In the genomic region with DNA sequence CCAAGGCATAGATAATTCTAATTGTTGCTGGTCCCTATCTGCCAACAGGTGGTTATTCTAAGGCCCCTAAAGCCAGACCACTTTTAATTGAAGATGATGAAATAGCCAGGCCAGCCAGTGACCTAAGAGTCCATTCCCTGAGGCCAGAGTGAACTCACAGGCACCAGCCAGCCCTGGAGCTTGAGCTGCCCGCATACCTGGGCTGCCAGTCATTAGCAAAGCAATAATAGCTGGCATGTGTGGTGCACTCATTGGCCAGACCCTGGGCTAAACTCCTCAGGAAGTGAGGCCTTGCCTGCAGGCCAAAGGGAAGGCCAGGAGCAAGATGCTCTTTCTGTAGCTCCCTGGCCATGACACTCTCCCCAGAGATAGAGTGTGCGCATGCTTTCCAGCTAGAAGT, we compare ENCODE assay signal across 14 cellular contexts.
A peak's percentile ranks its signal among the peaks of the same experiment; 100 is the strongest.
DNase-seq lines count a peak whose midpoint lies in the region; ATAC-seq and TF ChIP-seq lines count a peak whose summit lies in the region.
"Had no signal": no experiment of that assay in that cellular context is flagged by ENCODE, and none has a peak within 500 bp of the region (broad histone marks: within the 10 kb centered on the region; RNA-seq: fewer than 3 reads in every experiment).

No MANE protein-coding gene starts in this region.

- DNase-seq in ELF-1 (ENCODE audit: low read depth, low spot score) (peak; percentile 61), M059J (ENCODE audit: low read depth) (peak; percentile 40), islet precursor cell (peak; percentile 92), renal cortical epithelial cell (ENCODE audit: low read depth) (peak; percentile 4), heart right ventricle (no peak), DMS114 treated with DMSO at 0.1 percent for 48 hours (lab: John Stamatoyannopoulos, UW; ENCODE audit: unreplicated experiment) (no peak), neural progenitor cell (ENCODE audit: low spot score) (no peak)
- DNase-seq: C1 segment of cervical spinal cord had no signal

- no peaks in the 10 kb centered on the region for H3K79me2 ChIP-seq in neural progenitor cell (ENCODE audit: low read depth)

- no peak overlapping the region for H3K9ac ChIP-seq in neural progenitor cell
- H3K9ac ChIP-seq: GM23248 had no signal

- peaks cover 9% of the 10 kb centered on the region for H3F3A ChIP-seq in neural progenitor cell (ENCODE audit: low read depth)

- H3K27ac ChIP-seq in heart right ventricle (no peak overlapping the region), neural progenitor cell (no peak overlapping the region)
- H3K27ac ChIP-seq: GM23248 had no signal

- no peak overlapping the region for H2AFZ ChIP-seq in neural progenitor cell (replicated peaks)
- H2AFZ ChIP-seq: GM23248 had no signal

- 78 to 80% methylated on average over 2 of the region's 2 CpGs for WGBS in heart right ventricle, 2 donors

- intact Hi-C loops in heart right ventricle (cut with DNase I): no loop called here

- no peak overlapping the region for H3K4me2 ChIP-seq in neural progenitor cell

- H4K20me1 ChIP-seq in neural progenitor cell (ENCODE audit: low read depth): no peaks in the 10 kb centered on the region

- no peak overlapping the region for H3K4me3 Mint-ChIP-seq in neural progenitor cell
- H3K4me3 Mint-ChIP-seq: B cell; CD4-positive, alpha-beta memory T cell; IgD-negative memory B cell had no signal

- H3K4me1 ChIP-seq in heart right ventricle (no peaks in the 10 kb centered on the region), neural progenitor cell (peaks cover 15% of the 10 kb centered on the region)
- H3K4me1 ChIP-seq: HAP-1 had no signal

- H3K27ac Mint-ChIP-seq in neural progenitor cell: no peak overlapping the region
- H3K27ac Mint-ChIP-seq: B cell; CD4-positive, alpha-beta memory T cell; IgD-negative memory B cell had no signal

- peaks cover 12% of the 10 kb centered on the region for H3K4me1 Mint-ChIP-seq in neural progenitor cell
- H3K4me1 Mint-ChIP-seq: B cell; CD4-positive, alpha-beta memory T cell had no signal

- TF ChIP-seq CTCF in heart right ventricle (IDR thresholded peaks at IDR 0.05): no peak
- TF ChIP-seq CTCF in neural progenitor cell (IDR thresholded peaks at IDR 0.05): no peak

- no peaks in the 10 kb centered on the region for H3K36me3 Mint-ChIP-seq in neural progenitor cell
- H3K36me3 Mint-ChIP-seq: CD4-positive, alpha-beta memory T cell; IgD-negative memory B cell had no signal

- H3K27me3 Mint-ChIP-seq in neural progenitor cell (ENCODE audit: insufficient read depth, low read depth): peaks cover 13% of the 10 kb centered on the region

- no peaks in the 10 kb centered on the region for H3K9me3 Mint-ChIP-seq in neural progenitor cell
- H3K9me3 Mint-ChIP-seq: IgD-negative memory B cell had no signal

- no peaks in the 10 kb centered on the region for H3K9me3 ChIP-seq in heart right ventricle
- H3K9me3 ChIP-seq in neural progenitor cell (ENCODE audit: low read depth): no peaks in the 10 kb centered on the region
- H3K9me3 ChIP-seq: HAP-1 had no signal

- H3K36me3 ChIP-seq in heart right ventricle: no peaks in the 10 kb centered on the region
- no peaks in the 10 kb centered on the region for H3K36me3 ChIP-seq in neural progenitor cell
- H3K36me3 ChIP-seq: HAP-1 had no signal

- no peak overlapping the region for H3K4me3 ChIP-seq in heart right ventricle
- H3K4me3 ChIP-seq in neural progenitor cell: no peak overlapping the region
- H3K4me3 ChIP-seq: GM12878, GM23248, HAP-1 had no signal

- ATAC-seq in heart right ventricle: no peak

- H3K27me3 ChIP-seq in heart right ventricle (peaks cover 0 to 67% (median 61%) of the 10 kb centered on the region in 7 donors), neural progenitor cell (no peaks in the 10 kb centered on the region)

Comparison
In these comparisons a context has a peak if more than half of its experiments do, and no peak if none do; other contexts are left out.
1. DNase-seq: peak in ELF-1 (single experiment), M059J (single experiment), islet precursor cell (single experiment) and renal cortical epithelial cell (single experiment); none in heart right ventricle (0 of 2), DMS114 treated with DMSO at 0.1 percent for 48 hours (single experiment) and neural progenitor cell (single experiment).